9 cellular contexts compared by ENCODE assay signal in the genomic region with DNA sequence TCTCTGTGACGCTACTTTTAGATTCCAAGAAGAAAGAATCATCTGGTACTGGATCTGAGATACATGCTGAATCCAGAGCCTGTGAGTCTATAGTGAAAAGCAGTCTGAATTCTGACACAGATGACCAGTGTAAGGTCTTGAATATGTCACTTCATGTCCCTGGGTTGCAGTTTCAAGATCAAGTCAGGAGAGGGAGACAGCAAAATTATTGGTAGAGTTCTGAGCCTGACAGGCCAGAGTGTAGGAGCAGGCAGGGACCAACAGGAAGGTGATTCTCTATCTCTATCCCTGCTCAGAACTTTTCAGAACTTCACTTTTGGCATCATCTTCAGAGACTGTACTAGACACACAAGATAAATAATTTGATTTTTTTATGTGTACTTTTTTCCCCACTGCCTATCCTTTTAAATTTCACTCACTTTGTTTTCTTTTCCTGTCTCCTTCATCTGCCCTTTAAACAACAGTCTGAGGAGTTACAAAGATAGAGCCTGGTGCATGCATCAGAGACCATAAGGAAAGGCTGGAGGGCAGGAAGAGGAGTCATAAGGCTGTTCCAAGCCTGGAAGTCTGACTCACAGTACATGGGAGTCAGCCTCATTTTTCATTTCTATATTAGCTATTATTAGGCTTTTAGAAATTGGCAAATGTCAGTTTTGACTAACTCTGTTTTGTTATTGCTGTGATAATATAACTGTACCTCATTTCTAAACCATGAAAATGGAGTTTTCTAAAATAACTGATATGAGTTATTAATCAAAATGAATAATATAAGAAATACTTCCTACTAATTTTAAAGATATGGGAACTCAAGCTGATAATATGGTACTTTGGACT.
DNase-seq lines count a peak whose midpoint lies in the region; ATAC-seq and TF ChIP-seq lines count a peak whose summit lies in the region.
"Had no signal": no experiment of that assay in that cellular context is flagged by ENCODE, and none has a peak within 500 bp of the region (broad histone marks: within the 10 kb centered on the region; RNA-seq: fewer than 3 reads in every experiment).

No MANE protein-coding gene starts in this region.

- no peaks in the 10 kb centered on the region for H3K9me3 ChIP-seq in RWPE2 (ENCODE audit: severe bottlenecking)
- H3K9me3 ChIP-seq in colonic mucosa: no peaks in the 10 kb centered on the region

- intact Hi-C loops in colonic mucosa (cut with DNase I): no loop called here

- CTCF ChIA-PET in activated CD8-positive, alpha-beta memory T cell treated with anti-CD3 and anti-CD28 coated beads, Interleukin-2, amount 10 ng/mL, durations not matched to agents 7 days and 5 days (lab: Charles Lee): no interaction called here

- no peak overlapping the region for H3K27ac Mint-ChIP-seq in activated CD8-positive, alpha-beta memory T cell treated with anti-CD3 and anti-CD28 coated beads, Interleukin-2, amount 10 ng/mL, durations not matched to agents 7 days and 5 days
- H3K27ac Mint-ChIP-seq: B cell had no signal

- H3K27me3 ChIP-seq in RWPE2 (ENCODE audit: insufficient read depth, poor library complexity, severe bottlenecking) (no peaks in the 10 kb centered on the region), colonic mucosa (no peaks in the 10 kb centered on the region)

- no peaks in the 10 kb centered on the region for H3K4me1 Mint-ChIP-seq in activated CD8-positive, alpha-beta memory T cell treated with anti-CD3 and anti-CD28 coated beads, Interleukin-2, amount 10 ng/mL, durations not matched to agents 7 days and 5 days
- H3K4me1 Mint-ChIP-seq: B cell had no signal

- H3K4me3 ChIP-seq in RWPE2 (ENCODE audit: severe bottlenecking) (no peak overlapping the region), colonic mucosa (no peak overlapping the region)

- H3K27ac ChIP-seq in RWPE2 (ENCODE audit: poor library complexity, severe bottlenecking) (no peak overlapping the region), colonic mucosa (no peak overlapping the region)

- ATAC-seq in HG03159 (IDR thresholded peaks at IDR 0.05; ENCODE audit: unreplicated experiment): peak; percentile 69
- ATAC-seq in RWPE2 (ENCODE audit: low read depth): peak; percentile 97
- ATAC-seq in activated CD8-positive, alpha-beta memory T cell treated with anti-CD3 and anti-CD28 coated beads, Interleukin-2, amount 10 ng/mL, durations not matched to agents 7 days and 5 days: no peak

- H3K9me3 Mint-ChIP-seq in activated CD8-positive, alpha-beta memory T cell treated with anti-CD3 and anti-CD28 coated beads, Interleukin-2, amount 10 ng/mL, durations not matched to agents 7 days and 5 days (ENCODE audit: low read depth): no peaks in the 10 kb centered on the region

- DNase-seq in NCI-H1417 (lab: John Stamatoyannopoulos, UW): peak; percentile 8 to 65 (median 17)
- no peak for DNase-seq in NCI-H1417 treated with DMSO at 0.1 percent for 48 hours (lab: John Stamatoyannopoulos, UW)
- DNase-seq in RWPE2 (ENCODE audit: low spot score): no peak
- peak; percentile 2 to 64 for DNase-seq in hippocampal formation (lab: John Stamatoyannopoulos, UW)
- no peak for DNase-seq in NOMO-1 (lab: John Stamatoyannopoulos, UW; ENCODE audit: unreplicated experiment in 2 of 2)
- DNase-seq in activated CD8-positive, alpha-beta memory T cell treated with anti-CD3 and anti-CD28 coated beads, Interleukin-2, amount 10 ng/mL, durations not matched to agents 7 days and 5 days: no peak
- no peak for DNase-seq in colonic mucosa

- H3K36me3 Mint-ChIP-seq in activated CD8-positive, alpha-beta memory T cell treated with anti-CD3 and anti-CD28 coated beads, Interleukin-2, amount 10 ng/mL, durations not matched to agents 7 days and 5 days: no peaks in the 10 kb centered on the region

- no peak overlapping the region for H3K9ac ChIP-seq in colonic mucosa (ENCODE audit: low read depth in 2 of 2, low read length in 2 of 2)

- TF ChIP-seq CTCF in RWPE2 (IDR thresholded peaks at IDR 0.05; ENCODE audit: poor library complexity, severe bottlenecking): no peak
- no peak for TF ChIP-seq CTCF in colonic mucosa (IDR thresholded peaks at IDR 0.05)

- H3K4me1 ChIP-seq in RWPE2 (ENCODE audit: insufficient read depth, poor library complexity, severe bottlenecking): no peaks in the 10 kb centered on the region
- no peaks in the 10 kb centered on the region for H3K4me1 ChIP-seq in colonic mucosa

- no peaks in the 10 kb centered on the region for H3K36me3 ChIP-seq in RWPE2 (ENCODE audit: low read depth)
- H3K36me3 ChIP-seq in colonic mucosa: no peaks in the 10 kb centered on the region

- H3K4me3 Mint-ChIP-seq in activated CD8-positive, alpha-beta memory T cell treated with anti-CD3 and anti-CD28 coated beads, Interleukin-2, amount 10 ng/mL, durations not matched to agents 7 days and 5 days: no peak overlapping the region
- H3K4me3 Mint-ChIP-seq: B cell had no signal

- H3K27me3 Mint-ChIP-seq in activated CD8-positive, alpha-beta memory T cell treated with anti-CD3 and anti-CD28 coated beads, Interleukin-2, amount 10 ng/mL, durations not matched to agents 7 days and 5 days: no peaks in the 10 kb centered on the region
- H3K27me3 Mint-ChIP-seq: B cell had no signal

Comparison
In these comparisons a context has a peak if more than half of its experiments do, and no peak if none do; other contexts are left out.
1. DNase-seq: peak in NCI-H1417 (3 of 3) and hippocampal formation (2 of 2); none in NCI-H1417 treated with DMSO at 0.1 percent for 48 hours (single experiment), RWPE2 (single experiment), NOMO-1 (0 of 2), activated CD8-positive, alpha-beta memory T cell treated with anti-CD3 and anti-CD28 coated beads, Interleukin-2, amount 10 ng/mL, durations not matched to agents 7 days and 5 days (single experiment) and colonic mucosa (single experiment).